Comparison of ENCODE assay signal across 8 cellular contexts in genomic region chr13:114148521-114148855, GRCh38. TPM values are rescaled to one million over a fixed set of nuclear protein-coding genes. Genes with fewer than 3 reads are reported as not detected.
A peak's percentile ranks its signal among the peaks of the same experiment; 100 is the strongest.
DNase-seq lines count a peak whose midpoint lies in the region; ATAC-seq and TF ChIP-seq lines count a peak whose summit lies in the region.

No MANE protein-coding gene starts in this region.

- peaks cover 22% of the 10 kb centered on the region for H3K36me3 Mint-ChIP-seq in activated naive CD4-positive, alpha-beta T cell treated with anti-CD3 and anti-CD28 coated beads, Interleukin-2, amount 10 ng/mL, durations not matched to agents 7 days and 5 days

- intact Hi-C loops in thyroid gland (cut with DNase I): no loop called here

- H3K27ac ChIP-seq in thyroid gland: no peak overlapping the region

- no peak for TF ChIP-seq POLR2A in thyroid gland (IDR thresholded peaks at IDR 0.05)

- H3K27ac Mint-ChIP-seq in activated naive CD4-positive, alpha-beta T cell treated with anti-CD3 and anti-CD28 coated beads, Interleukin-2, amount 10 ng/mL, durations not matched to agents 7 days and 5 days: peak overlapping the region; percentile 100

- H3K36me3 ChIP-seq in thyroid gland: no peaks in the 10 kb centered on the region

- peaks cover 2% of the 10 kb centered on the region for H3K27me3 Mint-ChIP-seq in activated naive CD4-positive, alpha-beta T cell treated with anti-CD3 and anti-CD28 coated beads, Interleukin-2, amount 10 ng/mL, durations not matched to agents 7 days and 5 days

- CTCF ChIA-PET in activated naive CD4-positive, alpha-beta T cell treated with anti-CD3 and anti-CD28 coated beads, Interleukin-2, amount 10 ng/mL, durations not matched to agents 7 days and 5 days (lab: Charles Lee): interaction anchor here (1.1 kb wide), 2 partner anchors 18 to 38 kb away, joined by 3 to 5 read pairs; no protein-coding TSS in a partner anchor

- peaks cover 57% of the 10 kb centered on the region for H3K4me1 Mint-ChIP-seq in activated naive CD4-positive, alpha-beta T cell treated with anti-CD3 and anti-CD28 coated beads, Interleukin-2, amount 10 ng/mL, durations not matched to agents 7 days and 5 days

- 81 to 89% methylated on average over 8 of the region's 8 CpGs for WGBS in thyroid gland, 2 donors

- DNase-seq in NK-92 (lab: John Stamatoyannopoulos, UW; ENCODE audit: unreplicated experiment) (peak; percentile 52), NCI-H1694 treated with DMSO at 0.1 percent for 48 hours (lab: John Stamatoyannopoulos, UW) (no peak), thyroid gland (no peak), hypothalamus (lab: John Stamatoyannopoulos, UW) (no peak)
- peak; percentile 94 for DNase-seq in activated naive CD4-positive, alpha-beta T cell treated with anti-CD3 and anti-CD28 coated beads, Interleukin-2, amount 10 ng/mL, durations not matched to agents 7 days and 5 days
- DNase-seq in stimulated activated CD8-positive, alpha-beta memory T cell treated with anti-CD3 and anti-CD28 coated beads, Interleukin-4, amount 100 ng/mL, for 48 hours: peak; percentile 84

- no peak overlapping the region for H3K4me3 ChIP-seq in thyroid gland (replicated peaks in 1 of 3)

- no peaks in the 10 kb centered on the region for H3K9me3 ChIP-seq in thyroid gland

- ATAC-seq in GM18517 (IDR thresholded peaks at IDR 0.05; ENCODE audit: unreplicated experiment): peak; percentile 85
- ATAC-seq in HG02642 (IDR thresholded peaks at IDR 0.05; ENCODE audit: poor library complexity, unreplicated experiment): peak; percentile 78

- no peaks in the 10 kb centered on the region for H3K4me1 ChIP-seq in thyroid gland

- peaks cover 3% of the 10 kb centered on the region for H3K9me3 Mint-ChIP-seq in activated naive CD4-positive, alpha-beta T cell treated with anti-CD3 and anti-CD28 coated beads, Interleukin-2, amount 10 ng/mL, durations not matched to agents 7 days and 5 days

- H3K27me3 ChIP-seq in thyroid gland: no peaks in the 10 kb centered on the region

- H3K4me3 Mint-ChIP-seq in activated naive CD4-positive, alpha-beta T cell treated with anti-CD3 and anti-CD28 coated beads, Interleukin-2, amount 10 ng/mL, durations not matched to agents 7 days and 5 days: peak overlapping the region; percentile 46

- TF ChIP-seq CTCF in thyroid gland (IDR thresholded peaks at IDR 0.05): no peak

RNA-seq across cellular contexts. Expression of gene RASA3, which starts 16.1 kb away (rescaled TPM):
- total RNA-seq in thyroid gland: 10 to 100 TPM; 22.3 to 32.3 (median 25.5) TPM

RNA-seq across cellular contexts. Expression of gene CFAP97D2, which starts 30.6 kb away (rescaled TPM):
- not detected for total RNA-seq in thyroid gland

Comparison
In these comparisons a context has a peak if more than half of its experiments do, and no peak if none do; other contexts are left out.
1. DNase-seq: peak in NK-92 (single experiment), activated naive CD4-positive, alpha-beta T cell treated with anti-CD3 and anti-CD28 coated beads, Interleukin-2, amount 10 ng/mL, durations not matched to agents 7 days and 5 days (single experiment) and stimulated activated CD8-positive, alpha-beta memory T cell treated with anti-CD3 and anti-CD28 coated beads, Interleukin-4, amount 100 ng/mL, for 48 hours (single experiment); none in NCI-H1694 treated with DMSO at 0.1 percent for 48 hours (single experiment), thyroid gland (0 of 2) and hypothalamus (0 of 51).